12 cellular contexts compared by ENCODE assay signal in the genomic region with DNA sequence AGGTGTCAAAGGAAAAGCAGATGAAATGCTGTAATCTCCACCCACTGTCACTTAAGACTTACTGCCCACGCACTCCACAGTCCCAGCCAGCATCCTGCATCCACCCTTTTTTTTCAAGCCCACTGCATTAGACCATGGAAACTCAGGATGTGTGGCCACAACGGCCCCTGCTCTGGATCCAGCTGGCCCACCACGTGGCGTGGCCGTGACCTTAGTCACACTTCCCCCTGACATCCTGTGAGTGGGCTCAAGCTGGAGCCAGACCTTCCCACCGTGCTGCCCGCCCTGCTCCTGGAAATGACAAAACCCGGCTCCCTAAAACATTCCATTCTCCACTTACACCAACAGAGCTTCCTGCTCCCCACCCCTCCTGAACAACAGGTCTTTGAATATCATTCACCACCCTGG.
DNase-seq lines count a peak whose midpoint lies in the region; FAIRE-seq and TF ChIP-seq lines count a peak whose summit lies in the region.
"Had no signal": no experiment of that assay in that cellular context is flagged by ENCODE, and none has a peak within 500 bp of the region (broad histone marks: within the 10 kb centered on the region; RNA-seq: fewer than 3 reads in every experiment).

No MANE protein-coding gene starts in this region.

- no peak for DNase-seq in activated T-cell treated with anti-CD3 and anti-CD28 coated beads, Interleukin-2, amount 50 U/mL, for 24 hours
- DNase-seq in activated T-cell treated with anti-CD3 and anti-CD28 coated beads, Interleukin-2, amount 50 U/mL, for 1 hour, result no peak
- DNase-seq in astrocyte (ENCODE audit: low read depth), result peak; percentile 66
- peak; percentile 19 for DNase-seq in iPS-NIHi11 (ENCODE audit: low spot score)
- DNase-seq in suprapubic skin (ENCODE audit: low spot score in 2 of 2), result peak in 1 of 2 donors; percentile 68
- DNase-seq in hepatic stellate cell (ENCODE audit: low spot score), result no peak
- no peak for DNase-seq in stimulated activated CD4-positive, alpha-beta T cell treated with anti-CD3 and anti-CD28 coated beads, Interleukin-2, amount 100 ng/mL, for 48 hours
- no peak for DNase-seq in NCI-H69 (lab: John Stamatoyannopoulos, UW)
- DNase-seq: NCI-H1417, retina had no signal

- peak overlapping the region; percentile 66 for H3K4me2 ChIP-seq in astrocyte (ENCODE audit: low read length)

- H3K4me3 ChIP-seq in astrocyte (ENCODE audit: insufficient read depth, low read depth, low read length), result peak overlapping the region; percentile 33
- H3K4me3 ChIP-seq in suprapubic skin, result no peak overlapping the region

- H3K27ac ChIP-seq in astrocyte (ENCODE audit: low read depth, low read length) (peak overlapping the region; percentile 66), suprapubic skin (peak overlapping the region; percentile 41)

- H3K9me3 Mint-ChIP-seq in activated T-cell treated with anti-CD3 and anti-CD28 coated beads, Interleukin-2, amount 50 U/mL, for 24 hours, result no peaks in the 10 kb centered on the region
- H3K9me3 Mint-ChIP-seq in astrocyte (ENCODE audit: unreplicated experiment), result no peaks in the 10 kb centered on the region
- H3K9me3 Mint-ChIP-seq: central memory CD8-positive, alpha-beta T cell had no signal

- H3K27ac Mint-ChIP-seq in activated T-cell treated with anti-CD3 and anti-CD28 coated beads, Interleukin-2, amount 50 U/mL, for 24 hours, result peak overlapping the region; percentile 76
- peak overlapping the region; percentile 41 for H3K27ac Mint-ChIP-seq in astrocyte (ENCODE audit: unreplicated experiment)

- H3K4me1 ChIP-seq in astrocyte (ENCODE audit: insufficient read depth, low read length), result peaks cover 8% of the 10 kb centered on the region
- H3K4me1 ChIP-seq in suprapubic skin, result peaks cover 8% of the 10 kb centered on the region

- no peaks in the 10 kb centered on the region for H4K20me1 ChIP-seq in astrocyte (ENCODE audit: insufficient read depth, low read length)

- H2AFZ ChIP-seq in astrocyte (ENCODE audit: low read depth, low read length), result no peak overlapping the region

- H3K4me1 Mint-ChIP-seq in activated T-cell treated with anti-CD3 and anti-CD28 coated beads, Interleukin-2, amount 50 U/mL, for 24 hours (ENCODE audit: low read depth), result peaks cover 69% of the 10 kb centered on the region
- peaks cover 29% of the 10 kb centered on the region for H3K4me1 Mint-ChIP-seq in astrocyte (ENCODE audit: low read depth, unreplicated experiment)

- H3K9me3 ChIP-seq in astrocyte (ENCODE audit: insufficient read depth, low read depth, low read length) (no peaks in the 10 kb centered on the region), suprapubic skin (no peaks in the 10 kb centered on the region)

- H3K36me3 Mint-ChIP-seq in activated T-cell treated with anti-CD3 and anti-CD28 coated beads, Interleukin-2, amount 50 U/mL, for 24 hours (ENCODE audit: low read depth), result peaks cover 81% of the 10 kb centered on the region
- H3K36me3 Mint-ChIP-seq in astrocyte (ENCODE audit: low read depth, unreplicated experiment), result peaks cover 17% of the 10 kb centered on the region

- TF ChIP-seq EP300 in suprapubic skin (IDR thresholded peaks at IDR 0.05), result no peak

- H3K27me3 Mint-ChIP-seq in activated T-cell treated with anti-CD3 and anti-CD28 coated beads, Interleukin-2, amount 50 U/mL, for 24 hours, result peaks cover 52% of the 10 kb centered on the region
- no peaks in the 10 kb centered on the region for H3K27me3 Mint-ChIP-seq in astrocyte (ENCODE audit: low read depth, unreplicated experiment)
- H3K27me3 Mint-ChIP-seq: central memory CD8-positive, alpha-beta T cell had no signal

- TF ChIP-seq POLR2A in suprapubic skin (IDR thresholded peaks at IDR 0.05), result no peak

- peak overlapping the region; percentile 62 for H3K9ac ChIP-seq in astrocyte (ENCODE audit: low read length)

- H3K27me3 ChIP-seq in astrocyte (ENCODE audit: insufficient read depth, low read length) (no peaks in the 10 kb centered on the region), suprapubic skin (no peaks in the 10 kb centered on the region)

- peaks cover 86% of the 10 kb centered on the region for H3K79me2 ChIP-seq in astrocyte (ENCODE audit: insufficient read depth, low read length)

- peak overlapping the region; percentile 23 for H3K4me3 Mint-ChIP-seq in activated T-cell treated with anti-CD3 and anti-CD28 coated beads, Interleukin-2, amount 50 U/mL, for 24 hours
- peak overlapping the region; percentile 14 for H3K4me3 Mint-ChIP-seq in astrocyte (ENCODE audit: unreplicated experiment)
- H3K4me3 Mint-ChIP-seq: central memory CD8-positive, alpha-beta T cell had no signal

- no peak for FAIRE-seq in astrocyte (lab: Jason Lieb, UNC)
- FAIRE-seq: RCC 7860 had no signal

- no peak for TF ChIP-seq CTCF in astrocyte (IDR thresholded peaks at IDR 0.05; ENCODE audit: insufficient read depth, low read depth, low read length)
- TF ChIP-seq CTCF in suprapubic skin (IDR thresholded peaks at IDR 0.05), result no peak

- H3K36me3 ChIP-seq in astrocyte (ENCODE audit: insufficient read depth, low read length) (peaks cover 3% of the 10 kb centered on the region), suprapubic skin (no peaks in the 10 kb centered on the region)

- WGBS in suprapubic skin, result 27% methylated on average over 8 of the region's 8 CpGs

Comparison
In these comparisons a context has a peak if more than half of its experiments do, and no peak if none do; other contexts are left out.
1. DNase-seq: peak in astrocyte (single experiment) and iPS-NIHi11 (single experiment); none in activated T-cell treated with anti-CD3 and anti-CD28 coated beads, Interleukin-2, amount 50 U/mL, for 24 hours (single experiment), activated T-cell treated with anti-CD3 and anti-CD28 coated beads, Interleukin-2, amount 50 U/mL, for 1 hour (single experiment), hepatic stellate cell (single experiment), stimulated activated CD4-positive, alpha-beta T cell treated with anti-CD3 and anti-CD28 coated beads, Interleukin-2, amount 100 ng/mL, for 48 hours (0 of 2) and NCI-H69 (single experiment).